ENCODE assay signal across 10 cellular contexts in the genomic region with DNA sequence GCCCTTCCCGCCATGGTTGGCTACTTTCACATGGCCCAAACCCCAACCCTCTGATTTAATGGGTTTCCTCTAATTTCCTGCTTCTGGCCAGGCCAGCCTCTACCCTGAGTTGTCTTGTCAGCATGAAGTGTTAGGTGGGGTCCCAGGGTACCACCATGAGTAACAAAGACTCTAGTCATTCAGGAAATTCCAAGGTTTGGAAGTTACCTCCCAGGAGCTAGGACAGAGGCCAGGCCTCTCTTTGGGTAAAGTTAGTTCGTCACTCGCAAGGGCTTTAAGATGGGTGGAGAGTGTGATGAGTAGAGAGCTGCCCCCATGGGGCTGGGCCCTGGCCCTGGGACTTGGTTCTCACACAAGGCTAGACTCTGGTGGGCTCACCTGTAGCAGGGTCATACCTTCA. TPM values are rescaled to one million over a fixed set of nuclear protein-coding genes. Genes with fewer than 3 reads are reported as not detected.
A peak's percentile ranks its signal among the peaks of the same experiment; 100 is the strongest.
DNase-seq lines count a peak whose midpoint lies in the region; ATAC-seq and TF ChIP-seq lines count a peak whose summit lies in the region.
"Had no signal": no experiment of that assay in that cellular context is flagged by ENCODE, and none has a peak within 500 bp of the region (broad histone marks: within the 10 kb centered on the region; RNA-seq: fewer than 3 reads in every experiment).

No MANE protein-coding gene starts in this region.

- H4K12ac ChIP-seq in trophoblast cell (ENCODE audit: low read depth, low read length), result no peak overlapping the region

- H3K9me3 Mint-ChIP-seq in CD14-positive monocyte, result peaks cover 0 to 3% (median 0%) of the 10 kb centered on the region in 7 donors
- no peaks in the 10 kb centered on the region for H3K9me3 Mint-ChIP-seq in progenitor cell of endocrine pancreas (ENCODE audit: low read depth)
- H3K9me3 Mint-ChIP-seq: neural crest cell had no signal

- no peaks in the 10 kb centered on the region for H3K79me2 ChIP-seq in trophoblast cell (ENCODE audit: control insufficient read depth, insufficient read depth, low read length, poor library complexity)

- H3K4ac ChIP-seq in trophoblast cell (ENCODE audit: low read depth, low read length), result no peak overlapping the region

- H3K36me3 Mint-ChIP-seq in CD14-positive monocyte, result peaks cover 52 to 55% of the 10 kb centered on the region in 2 donors
- peaks cover 14% of the 10 kb centered on the region for H3K36me3 Mint-ChIP-seq in progenitor cell of endocrine pancreas (ENCODE audit: insufficient read depth)

- intact Hi-C loops in CD14-positive monocyte (cut with micrococcal nuclease) (no loop called here), Panc1 (cut with micrococcal nuclease; ENCODE audit: unreplicated experiment) (no loop called here), mucosa of descending colon (cut with DNase I, micrococcal nuclease) (no loop called here)

- H3K27me3 ChIP-seq in Panc1 (ENCODE audit: control insufficient read depth, insufficient read depth, low read length) (no peaks in the 10 kb centered on the region), trophoblast cell (ENCODE audit: insufficient read depth, low read length) (no peaks in the 10 kb centered on the region)

- CTCF ChIA-PET in Panc1 (lab: Charles Lee), result no interaction called here

- no TSS peak for BruUV-seq in Panc1 (replicated peaks; lab: Mats Ljungman, UMichigan)

- no peak overlapping the region for H3K14ac ChIP-seq in trophoblast cell (ENCODE audit: low read length)

- H3K4me3 ChIP-seq in Panc1 (ENCODE audit: low read depth in 2 of 2, low read length in 2 of 2) (no peak overlapping the region), trophoblast cell (ENCODE audit: low read depth, low read length) (no peak overlapping the region), mucosa of descending colon (no peak overlapping the region)

- H4K8ac ChIP-seq in trophoblast cell (ENCODE audit: low read depth, low read length), result no peak overlapping the region

- H3K27me3 Mint-ChIP-seq in CD14-positive monocyte (ENCODE audit: low read depth in 3 of 3) (peaks cover 0 to 3% (median 0%) of the 10 kb centered on the region in 3 donors), progenitor cell of endocrine pancreas (no peaks in the 10 kb centered on the region)

- peaks cover 6% of the 10 kb centered on the region; the same call in 1 of the 2 replicates for H3K4me1 ChIP-seq in Panc1 (ENCODE audit: control insufficient read depth, insufficient read depth, low read length)
- no peaks in the 10 kb centered on the region for H3K4me1 ChIP-seq in trophoblast cell (ENCODE audit: control insufficient read depth in 1 of 2, insufficient read depth in 2 of 2, low read length in 2 of 2)
- no peaks in the 10 kb centered on the region for H3K4me1 ChIP-seq in mucosa of descending colon (ENCODE audit: low read depth)

- H2AFZ ChIP-seq in trophoblast cell (ENCODE audit: insufficient read depth, low read length, poor library complexity), result no peak overlapping the region

- H3K79me1 ChIP-seq in trophoblast cell (ENCODE audit: low read length), result no peaks in the 10 kb centered on the region

- no peak for DNase-seq in CD14-positive monocyte (ENCODE audit: low spot score)
- no peak for DNase-seq in Panc1 (ENCODE audit: low read depth, low spot score)
- peak; percentile 13 for DNase-seq in dermis blood vessel endothelial cell
- DNase-seq in renal cortical epithelial cell (ENCODE audit: low read depth), result peak; percentile 64
- DNase-seq in progenitor cell of endocrine pancreas (ENCODE audit: low spot score, unreplicated experiment), result no peak
- DNase-seq in trophoblast cell, result no peak
- DNase-seq in mucosa of descending colon, result no peak
- no peak for DNase-seq in inferior parietal cortex (ENCODE audit: extremely low spot score)
- DNase-seq: NCI-H524 had no signal

- no peak overlapping the region for H2AK5ac ChIP-seq in trophoblast cell (ENCODE audit: low read length)

- H3K27ac ChIP-seq in Panc1 (ENCODE audit: low read length) (peak overlapping the region; percentile 9; the same call in 1 of the 2 replicates), trophoblast cell (ENCODE audit: low read depth, low read length) (no peak overlapping the region)

- H3K9me3 ChIP-seq in Panc1 (ENCODE audit: control insufficient read depth, insufficient read depth, low read depth, low read length) (no peaks in the 10 kb centered on the region), trophoblast cell (ENCODE audit: insufficient read depth, low read depth, low read length) (no peaks in the 10 kb centered on the region), mucosa of descending colon (no peaks in the 10 kb centered on the region)

- no peak overlapping the region for H2BK12ac ChIP-seq in trophoblast cell (ENCODE audit: low read length)

- H3K36me3 ChIP-seq in Panc1 (ENCODE audit: control insufficient read depth, insufficient read depth, low read length) (no peaks in the 10 kb centered on the region; the same call in 1 of the 2 replicates), trophoblast cell (ENCODE audit: control insufficient read depth in 1 of 2, insufficient read depth in 2 of 2, low read length in 2 of 2) (peaks cover 71 to 82% of the 10 kb centered on the region in 2 experiments), mucosa of descending colon (ENCODE audit: low read depth) (no peaks in the 10 kb centered on the region)

- no peak overlapping the region for H3K4me2 ChIP-seq in trophoblast cell (ENCODE audit: low read length)

- POLR2A ChIA-PET in Panc1 (lab: Charles Lee), result no interaction called here

- no peak overlapping the region for H3K18ac ChIP-seq in trophoblast cell (ENCODE audit: low read length)

- in situ Hi-C loops in Panc1 (cut with HindIII; ENCODE audit: low pct_unique_long_range_greater_than_20kb, low sequenced_read_pairs), result no loop called here

- no peak overlapping the region for H2BK5ac ChIP-seq in trophoblast cell (ENCODE audit: low read depth, low read length, poor library complexity)

- TF ChIP-seq CTCF in CD14-positive monocyte (IDR thresholded peaks at IDR 0.05) (no peak), Panc1 (IDR thresholded peaks at IDR 0.05) (no peak), progenitor cell of endocrine pancreas (IDR thresholded peaks at IDR 0.05; ENCODE audit: unreplicated experiment) (no peak), mucosa of descending colon (IDR thresholded peaks at IDR 0.05) (no peak)

- H3K4me1 Mint-ChIP-seq in CD14-positive monocyte (peaks cover 52% of the 10 kb centered on the region), progenitor cell of endocrine pancreas (ENCODE audit: low read depth) (no peaks in the 10 kb centered on the region)
- H3K4me1 Mint-ChIP-seq: neural crest cell had no signal

- H3K9ac ChIP-seq in trophoblast cell (ENCODE audit: low read length), result no peak overlapping the region

- WGBS in trophoblast cell (ENCODE audit: extremely low coverage, insufficient coverage, insufficient read length), result no CpG with 5 or more reads among the region's 3 CpGs

- no peak overlapping the region for H3K23ac ChIP-seq in trophoblast cell (ENCODE audit: low read length)

- H3K4me3 Mint-ChIP-seq in CD14-positive monocyte, result peak overlapping the region in 1 of 2 donors; percentile 27
- no peak overlapping the region for H3K4me3 Mint-ChIP-seq in progenitor cell of endocrine pancreas (ENCODE audit: low read depth)
- H3K4me3 Mint-ChIP-seq: neural crest cell had no signal

- no peak overlapping the region for H2BK120ac ChIP-seq in trophoblast cell (ENCODE audit: insufficient read depth, low read length, poor library complexity)

- H3K27ac Mint-ChIP-seq in CD14-positive monocyte (peak overlapping the region; percentile 63 to 96 (median 81)), progenitor cell of endocrine pancreas (no peak overlapping the region)

- H4K91ac ChIP-seq in trophoblast cell (ENCODE audit: low read depth, low read length), result no peak overlapping the region

- ATAC-seq in Panc1 (peak; percentile 31), mucosa of descending colon (no peak)

RNA-seq across cellular contexts. Expression of gene PLD6, which starts 54.6 kb away (rescaled TPM):
- under 1 TPM; 0.16 to 0.50 TPM for polyA plus RNA-seq in CD14-positive monocyte
- 4.2 TPM for total RNA-seq in Panc1 (2021; ENCODE audit: unreplicated experiment)
- polyA plus RNA-seq in Panc1 (2012; ENCODE audit: insufficient read length), result 2.4 TPM
- total RNA-seq in dermis blood vessel endothelial cell, result 1.4 and 2.0 TPM in 2 replicates
- 1.9 and 3.5 TPM in 2 replicates for total RNA-seq in renal cortical epithelial cell
- 1.00 and 1.2 TPM in 2 replicates for total RNA-seq in progenitor cell of endocrine pancreas
- polyA plus RNA-seq in trophoblast cell (2013), result 0.10 and 0.11 TPM in 2 replicates
- total RNA-seq in mucosa of descending colon, result 10 to 100 TPM in 1 of 3 donors, 1 to 10 TPM in 2; 1.3 to 12.9 (median 2.0) TPM

Comparison
In these comparisons a context has a peak if more than half of its experiments do, and no peak if none do; other contexts are left out.
1. DNase-seq: peak in dermis blood vessel endothelial cell (single experiment) and renal cortical epithelial cell (single experiment); none in CD14-positive monocyte (single experiment), Panc1 (single experiment), progenitor cell of endocrine pancreas (single experiment), trophoblast cell (0 of 2), mucosa of descending colon (0 of 3) and inferior parietal cortex (single experiment).